ENCODE assay signal across 2 cellular contexts in genomic region chr11:66072518-66072917, GRCh38.
TF ChIP-seq lines count a peak whose summit lies in the region.

No MANE protein-coding gene starts in this region.

TF ChIP-seq in IMR-90, 13 proteins besides CTCF, POLR2A, EP300 and RAD21 (continued from another document):
- TF ChIP-seq NFE2L2 (IDR thresholded peaks at IDR 0.05; ENCODE audit: low read depth, low read length) (no peak), RFX5 (IDR thresholded peaks at IDR 0.05; ENCODE audit: low read depth, low read length) (no peak), SMC3 (IDR thresholded peaks at IDR 0.05; ENCODE audit: low read depth, low read length) (no peak), CHD1 (IDR thresholded peaks at IDR 0.05; ENCODE audit: low read depth, low read length) (no peak), MAZ (IDR thresholded peaks at IDR 0.05; ENCODE audit: borderline replicate concordance, low read depth, low read length) (no peak), ELK1 (IDR thresholded peaks at IDR 0.05; ENCODE audit: borderline replicate concordance, low read depth, low read length) (no peak), MAFK (IDR thresholded peaks at IDR 0.05; ENCODE audit: low read depth, low read length) (no peak), MXI1 (IDR thresholded peaks at IDR 0.05; ENCODE audit: borderline replicate concordance, low read depth, low read length) (no peak), CEBPB (IDR thresholded peaks at IDR 0.05; ENCODE audit: low read depth, low read length) (no peak), USF2 (IDR thresholded peaks at IDR 0.05; ENCODE audit: low read depth, low read length) (no peak), RCOR1 (IDR thresholded peaks at IDR 0.05; ENCODE audit: insufficient replicate concordance, low read length) (no peak), FOS (IDR thresholded peaks at IDR 0.05; ENCODE audit: low read depth, low read length) (no peak)

TF ChIP-seq in neural cell, 6 proteins besides CTCF, POLR2A, EP300 and RAD21:
- TF ChIP-seq REST (IDR thresholded peaks at IDR 0.05; ENCODE audit: borderline replicate concordance) (no peak), POLR2AphosphoS5 (IDR thresholded peaks at IDR 0.05) (no peak), SMC3 (conservative IDR thresholded peaks at IDR 0.05; ENCODE audit: poor library complexity) (no peak), EZH2 (IDR thresholded peaks at IDR 0.05; ENCODE audit: borderline replicate concordance, insufficient read depth, low read length, poor library complexity, severe bottlenecking) (no peak), TAF1 (IDR thresholded peaks at IDR 0.05; ENCODE audit: low read depth) (no peak), MXI1 (conservative IDR thresholded peaks at IDR 0.05; ENCODE audit: poor library complexity, severe bottlenecking) (no peak)
